ENCODE assay signal across 11 cellular contexts in the genomic region with DNA sequence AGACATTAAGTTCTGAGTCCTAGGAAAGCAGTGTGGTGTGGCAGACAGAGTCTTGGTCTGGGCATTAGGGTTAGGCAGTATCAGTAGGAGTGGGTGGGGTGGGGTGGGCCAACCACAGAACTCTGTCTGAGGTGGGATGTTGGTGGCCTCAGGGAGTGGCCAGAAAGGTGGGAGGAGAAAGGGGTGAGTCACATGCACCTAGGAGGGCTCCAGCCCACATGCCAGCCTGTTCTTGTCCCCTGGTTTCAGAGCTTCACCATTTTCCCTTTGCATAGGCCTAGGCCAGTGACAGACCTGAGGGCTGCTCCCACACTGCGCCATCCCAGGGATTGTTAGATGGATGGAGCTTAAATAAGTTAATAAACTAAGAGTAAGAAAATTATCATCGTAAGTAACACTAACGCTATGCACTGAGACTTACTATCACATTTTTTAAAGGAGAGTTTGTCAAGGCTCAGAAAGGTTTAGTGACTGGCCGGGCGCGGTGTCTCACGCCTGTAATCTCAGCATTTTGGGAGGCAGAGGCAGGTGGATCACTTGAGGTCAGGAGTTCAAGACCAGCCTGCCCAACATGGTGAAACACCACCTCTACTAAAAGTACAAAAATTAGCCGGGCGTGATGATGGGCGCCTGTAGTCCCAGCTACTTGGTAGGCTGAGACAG. TPM values are rescaled to one million over a fixed set of nuclear protein-coding genes. Genes with fewer than 3 reads are reported as not detected.
DNase-seq lines count a peak whose midpoint lies in the region; ATAC-seq and TF ChIP-seq lines count a peak whose summit lies in the region.
"Had no signal": no experiment of that assay in that cellular context is flagged by ENCODE, and none has a peak within 500 bp of the region (broad histone marks: within the 10 kb centered on the region; RNA-seq: fewer than 3 reads in every experiment).

No MANE protein-coding gene starts in this region.

- H3K4me3 Mint-ChIP-seq in CD4-positive, alpha-beta T cell: peak overlapping the region; percentile 45
- peak overlapping the region; percentile 36 to 84 (median 74) for H3K4me3 Mint-ChIP-seq in naive thymus-derived CD4-positive, alpha-beta T cell

- intact Hi-C loops in CD4-positive, alpha-beta T cell (cut with DNase I, micrococcal nuclease): loop anchor here in 1 of 2 experiments (2.0 to 5.0 kb wide), 2 partner anchors 40 to 125 kb away; no protein-coding TSS in a partner anchor
- intact Hi-C loops in IMR-90 (cut with micrococcal nuclease) (loop anchor here (5.0 kb wide), 1 partner anchor 40 kb away; no protein-coding TSS in a partner anchor), body of pancreas (cut with DNase I) (no loop called here)
- intact Hi-C loops in naive thymus-derived CD4-positive, alpha-beta T cell (cut with micrococcal nuclease): loop anchor here (1.0 to 5.0 kb wide), 6 partner anchors 40 to 355 kb away; a partner anchor contains a TSS

- H3K23ac ChIP-seq in IMR-90 (ENCODE audit: low read depth, low read length): no peak overlapping the region; the same call in 1 of the 2 replicates

- H4K20me1 ChIP-seq in IMR-90 (ENCODE audit: insufficient read depth, low read length): peaks cover 4% of the 10 kb centered on the region

- BruUV-seq in IMR-90 (replicated peaks; lab: Mats Ljungman, UMichigan): no TSS peak

- POLR2A ChIA-PET in CD4-positive, alpha-beta T cell (lab: Charles Lee): interaction anchor here (0.6 to 1.9 kb wide), 2 partner anchors 17 to 130 kb away, joined by 3 to 5 read pairs; a partner anchor contains a TSS
- POLR2A ChIA-PET in IMR-90 (lab: Charles Lee; ENCODE audit: unreplicated experiment): no interaction called here
- POLR2A ChIA-PET in naive thymus-derived CD4-positive, alpha-beta T cell (lab: Charles Lee): interaction anchor here (1.7 kb wide), 1 partner anchor 9 kb away, joined by 3 read pairs; no protein-coding TSS in a partner anchor

- H3K18ac ChIP-seq in IMR-90 (ENCODE audit: low read depth, low read length): no peak overlapping the region

- H3K9ac ChIP-seq in IMR-90 (ENCODE audit: low read depth, low read length): no peak overlapping the region

- peaks cover 13% of the 10 kb centered on the region for H3K4me1 Mint-ChIP-seq in CD4-positive, alpha-beta T cell (ENCODE audit: low read depth)
- H3K4me1 Mint-ChIP-seq in naive thymus-derived CD4-positive, alpha-beta T cell: peaks cover 4 to 17% (median 13%) of the 10 kb centered on the region in 7 donors

- no peaks in the 10 kb centered on the region for H3K9me3 Mint-ChIP-seq in CD4-positive, alpha-beta T cell
- H3K9me3 Mint-ChIP-seq in naive thymus-derived CD4-positive, alpha-beta T cell: no peaks in the 10 kb centered on the region
- H3K9me3 Mint-ChIP-seq: CD4-positive, CD25-positive, alpha-beta regulatory T cell; HFFc6 had no signal

- H3K14ac ChIP-seq in IMR-90 (replicated peaks; ENCODE audit: low read depth, low read length): no peak overlapping the region

- no peak for ATAC-seq in CD4-positive, alpha-beta T cell (ENCODE audit: poor library complexity)
- no peak for ATAC-seq in IMR-90 (ENCODE audit: low read depth)
- no peak for ATAC-seq in body of pancreas
- ATAC-seq in naive thymus-derived CD4-positive, alpha-beta T cell: no peak
- ATAC-seq in GM21723 (IDR thresholded peaks at IDR 0.05; ENCODE audit: unreplicated experiment): no peak

- no peak overlapping the region for H4K8ac ChIP-seq in IMR-90 (ENCODE audit: low read depth in 2 of 2, low read length in 2 of 2)

- no peaks in the 10 kb centered on the region for H3K36me3 Mint-ChIP-seq in CD4-positive, alpha-beta T cell (ENCODE audit: low read depth)
- no peaks in the 10 kb centered on the region for H3K36me3 Mint-ChIP-seq in naive thymus-derived CD4-positive, alpha-beta T cell
- H3K36me3 Mint-ChIP-seq: CD4-positive, CD25-positive, alpha-beta regulatory T cell had no signal

- DNase-seq in CD4-positive, alpha-beta T cell: no peak
- DNase-seq in IMR-90 (no peak), body of pancreas (no peak), NCI-H510A treated with DMSO at 0.1 percent for 48 hours (lab: John Stamatoyannopoulos, UW) (no peak)
- no peak for DNase-seq in naive thymus-derived CD4-positive, alpha-beta T cell
- DNase-seq in stimulated activated CD4-positive, alpha-beta T cell treated with anti-CD3 and anti-CD28 coated beads, Interleukin-15, amount 100 ng/mL, for 24 hours: no peak
- DNase-seq in activated CD4-positive, alpha-beta T cell treated with anti-CD3 and anti-CD28 coated beads, Interleukin-2, amount 50 U/mL, for 4 hours: no peak

- CTCF ChIA-PET in CD4-positive, alpha-beta T cell (lab: Charles Lee): interaction anchor here (0.8 to 2.6 kb wide), 8 partner anchors 10 to 357 kb away, joined by 3 to 12 read pairs (median 4); a partner anchor contains a TSS
- CTCF ChIA-PET in IMR-90 (lab: Yijun Ruan, JAX): interaction anchor here (0.6 to 2.3 kb wide), 15 partner anchors 9 to 1473 kb away, joined by 3 to 19 read pairs (median 4); a partner anchor contains a TSS
- CTCF ChIA-PET in naive thymus-derived CD4-positive, alpha-beta T cell (lab: Charles Lee): interaction anchor here (0.6 to 2.3 kb wide), 10 partner anchors 40 to 280 kb away, joined by 3 to 15 read pairs (median 3); no protein-coding TSS in a partner anchor

- no peak overlapping the region for H3K4ac ChIP-seq in IMR-90 (ENCODE audit: low read depth, low read length)

- H2BK5ac ChIP-seq in IMR-90 (ENCODE audit: low read depth, low read length, poor library complexity, severe bottlenecking): no peak overlapping the region

- H3K4me2 ChIP-seq in IMR-90 (ENCODE audit: low read depth, low read length): no peak overlapping the region

- in situ Hi-C loops in IMR-90 (cut with MboI; ENCODE audit: low sequenced_read_pairs): loop anchor here (25.0 kb wide), 1 partner anchor 235 kb away; no protein-coding TSS in a partner anchor

- no peak overlapping the region for H2BK15ac ChIP-seq in IMR-90 (ENCODE audit: low read depth, low read length)

- dilution Hi-C loops in IMR-90 (cut with HindIII; ENCODE audit: low sequenced_read_pairs, unreplicated experiment): no loop called here

- peak overlapping the region; percentile 50 for H2AK9ac ChIP-seq in IMR-90 (replicated peaks; ENCODE audit: low read depth, low read length, poor library complexity)

- H4K91ac ChIP-seq in IMR-90 (ENCODE audit: insufficient read depth, low read depth, low read length): no peak overlapping the region

- H3K27ac ChIP-seq in CD4-positive, alpha-beta T cell (ENCODE audit: low read depth, low read length): no peak overlapping the region
- H3K27ac ChIP-seq in IMR-90 (ENCODE audit: insufficient read depth, low read length) (no peak overlapping the region), body of pancreas (peak overlapping the region in 3 of 4 donors; percentile 69 to 83 (median 83))
- no peak overlapping the region for H3K27ac ChIP-seq in naive thymus-derived CD4-positive, alpha-beta T cell (ENCODE audit: low read depth, low read length)

- H3K56ac ChIP-seq in IMR-90 (ENCODE audit: extremely low read depth, insufficient read depth, low read length): no peak overlapping the region

- H3K36me3 ChIP-seq in IMR-90 (ENCODE audit: control insufficient read depth, insufficient read depth, low read length) (peaks cover 5% of the 10 kb centered on the region; the same call in 1 of the 2 replicates), body of pancreas (replicated peaks in 1 of 2; ENCODE audit: insufficient read depth in 1 of 2, low read depth in 2 of 2) (no peaks in the 10 kb centered on the region)
- no peaks in the 10 kb centered on the region for H3K36me3 ChIP-seq in naive thymus-derived CD4-positive, alpha-beta T cell (ENCODE audit: control insufficient read depth in 2 of 3, insufficient read depth in 3 of 3, low read length in 3 of 3)

- H3K9me3 ChIP-seq in CD4-positive, alpha-beta T cell (ENCODE audit: control insufficient read depth, low read length): no peaks in the 10 kb centered on the region
- no peaks in the 10 kb centered on the region for H3K9me3 ChIP-seq in IMR-90 (ENCODE audit: control insufficient read depth, insufficient read depth, low read length)
- no peaks in the 10 kb centered on the region for H3K9me3 ChIP-seq in body of pancreas
- no peaks in the 10 kb centered on the region for H3K9me3 ChIP-seq in naive thymus-derived CD4-positive, alpha-beta T cell (ENCODE audit: control insufficient read depth in 2 of 3, low read length in 3 of 3)
- H3K9me3 ChIP-seq: gastroesophageal sphincter had no signal

- no peak overlapping the region for H2AFZ ChIP-seq in IMR-90 (replicated peaks; ENCODE audit: low read length, poor library complexity)

- 100% methylated on average over 1 of the region's 10 CpGs; no CpG with 5 or more reads in 1 of the 2 experiments for WGBS in IMR-90 (ENCODE audit: extremely low coverage in 2 of 2, insufficient read length in 1 of 2), 2 experiments
- WGBS in body of pancreas, 2 donors: 85 to 89% methylated on average over 10 of the region's 10 CpGs

- no peaks in the 10 kb centered on the region for H3K27me3 Mint-ChIP-seq in CD4-positive, alpha-beta T cell
- H3K27me3 Mint-ChIP-seq in naive thymus-derived CD4-positive, alpha-beta T cell: peaks cover 0 to 4% (median 0%) of the 10 kb centered on the region in 5 donors

- H3K4me1 ChIP-seq in IMR-90 (ENCODE audit: control insufficient read depth, insufficient read depth, low read length) (peaks cover 7% of the 10 kb centered on the region), body of pancreas (peaks cover 59% of the 10 kb centered on the region)
- peaks cover 6 to 8% of the 10 kb centered on the region in 2 donors for H3K4me1 ChIP-seq in naive thymus-derived CD4-positive, alpha-beta T cell (ENCODE audit: control insufficient read depth in 2 of 2, insufficient read depth in 2 of 2, low read length in 2 of 2)

- peaks cover 5% of the 10 kb centered on the region for H3K27me3 ChIP-seq in CD4-positive, alpha-beta T cell (ENCODE audit: control insufficient read depth, insufficient read depth, low read length)
- peaks cover 6% of the 10 kb centered on the region; the same call in 1 of the 2 replicates for H3K27me3 ChIP-seq in IMR-90 (ENCODE audit: control insufficient read depth, insufficient read depth, low read length)
- no peaks in the 10 kb centered on the region for H3K27me3 ChIP-seq in body of pancreas
- no peaks in the 10 kb centered on the region for H3K27me3 ChIP-seq in naive thymus-derived CD4-positive, alpha-beta T cell (ENCODE audit: control insufficient read depth in 2 of 2, insufficient read depth in 2 of 2, low read length in 2 of 2)
- H3K27me3 ChIP-seq: gastroesophageal sphincter had no signal

- peak overlapping the region; percentile 21; the same call in 1 of the 2 replicates for H2AK5ac ChIP-seq in IMR-90 (ENCODE audit: low read depth, low read length)

- H3K4me3 ChIP-seq in IMR-90 (ENCODE audit: insufficient read depth, low read depth, low read length) (no peak overlapping the region), body of pancreas (no peak overlapping the region)
- no peak overlapping the region for H3K4me3 ChIP-seq in naive thymus-derived CD4-positive, alpha-beta T cell (ENCODE audit: low read length)

- H2BK120ac ChIP-seq in IMR-90 (ENCODE audit: low read depth, low read length): no peak overlapping the region

- no peak overlapping the region for H3K27ac Mint-ChIP-seq in CD4-positive, alpha-beta T cell
- H3K27ac Mint-ChIP-seq in naive thymus-derived CD4-positive, alpha-beta T cell: no peak overlapping the region
- H3K27ac Mint-ChIP-seq: HFFc6 had no signal

- no peak for TF ChIP-seq RAD21 in IMR-90 (IDR thresholded peaks at IDR 0.05; ENCODE audit: low read length)

- H4K5ac ChIP-seq in IMR-90 (ENCODE audit: low read depth, low read length): no peak overlapping the region

- no peak overlapping the region for H2BK20ac ChIP-seq in IMR-90 (ENCODE audit: low read depth, low read length)

- TF ChIP-seq POLR2A in IMR-90 (IDR thresholded peaks at IDR 0.05; ENCODE audit: low read depth, low read length) (no peak), body of pancreas (IDR thresholded peaks at IDR 0.05) (no peak)

- no peak for TF ChIP-seq CTCF in CD4-positive, alpha-beta T cell (IDR thresholded peaks at IDR 0.05)
- no peak for TF ChIP-seq CTCF in IMR-90 (conservative IDR thresholded peaks at IDR 0.05; ENCODE audit: low read depth, low read length)
- TF ChIP-seq CTCF in body of pancreas (IDR thresholded peaks at IDR 0.05): no peak

- H3K9me1 ChIP-seq in IMR-90 (ENCODE audit: insufficient read depth, low read length): no peaks in the 10 kb centered on the region

- H3K79me1 ChIP-seq in IMR-90 (ENCODE audit: low read depth in 1 of 2, low read length in 2 of 2): no peaks in the 10 kb centered on the region

RNA-seq across cellular contexts. Expression of a gene that starts 33.8 kb away (rescaled TPM):
- total RNA-seq in CD4-positive, alpha-beta T cell: under 1 TPM; 0.53 to 0.80 TPM
- total RNA-seq in IMR-90 (2012; rRNA removed) (not detected in 2 replicates), body of pancreas (1 to 10 TPM in 1 of 2 donors, not detected in 1; 2.1 TPM)
- polyA plus RNA-seq in IMR-90 (2012; rRNA removed): not detected in 2 replicates
- not detected in 2 replicates for polyA plus RNA-seq in IMR-90 (2012; cell fraction: cytosol; rRNA removed)
- polyA plus RNA-seq in IMR-90 (2012; cell fraction: nucleus; rRNA removed; ENCODE audit: low replicate concordance): not detected in 2 replicates
- 1 to 10 TPM in 1 of 5 experiments, under 1 TPM in 1, not detected in 3; 0.66 to 2.6 TPM for total RNA-seq in naive thymus-derived CD4-positive, alpha-beta T cell
- polyA plus RNA-seq in naive thymus-derived CD4-positive, alpha-beta T cell: not detected
- total RNA-seq: CD4-positive, CD25-positive, alpha-beta regulatory T cell; HFFc6 had no signal

Comparison
In these comparisons a context has a peak if more than half of its experiments do, and no peak if none do; other contexts are left out.
1. H3K27ac ChIP-seq: peak in body of pancreas (3 of 4); none in CD4-positive, alpha-beta T cell (single experiment), IMR-90 (single experiment) and naive thymus-derived CD4-positive, alpha-beta T cell (single experiment).